10 cellular contexts compared by ENCODE assay signal in genomic region chrX:134603806-134604700, GRCh38.
DNase-seq lines count a peak whose midpoint lies in the region; ATAC-seq lines count a peak whose summit lies in the region.
"Had no signal": no experiment of that assay in that cellular context is flagged by ENCODE, and none has a peak within 500 bp of the region (broad histone marks: within the 10 kb centered on the region; RNA-seq: fewer than 3 reads in every experiment).

No MANE protein-coding gene starts in this region.

- no peaks in the 10 kb centered on the region for H3K27me3 ChIP-seq in HUES48 (ENCODE audit: control insufficient read depth, insufficient read depth, low read length)

- no peak overlapping the region for H3K4me3 ChIP-seq in HUES48 (ENCODE audit: low read depth, low read length)

- ATAC-seq in GM18511 (IDR thresholded peaks at IDR 0.05; ENCODE audit: unreplicated experiment) (no peak), HG03139 (IDR thresholded peaks at IDR 0.05; ENCODE audit: unreplicated experiment) (no peak), HG02610 (IDR thresholded peaks at IDR 0.05; ENCODE audit: unreplicated experiment) (no peak)

- H3K36me3 ChIP-seq in HUES48 (ENCODE audit: control insufficient read depth, insufficient read depth, low read length): no peaks in the 10 kb centered on the region

- H3K9me3 ChIP-seq in HUES48 (ENCODE audit: control insufficient read depth, insufficient read depth, low read length): no peaks in the 10 kb centered on the region; the same call in 1 of the 2 replicates

- peak overlapping the region; percentile 27; the same call in 1 of the 2 replicates for H3K9ac ChIP-seq in HUES48 (ENCODE audit: low read depth, low read length)

- H3K4me1 ChIP-seq in HUES48 (ENCODE audit: control insufficient read depth, insufficient read depth, low read length): peaks cover 12% of the 10 kb centered on the region

- DNase-seq in AG08396 (ENCODE audit: low spot score): peak; percentile 76
- peak; percentile 80 for DNase-seq in astrocyte of the hippocampus (ENCODE audit: low read depth, low spot score)
- peak; percentile 7 for DNase-seq in kidney glomerular epithelial cell (lab: John Stamatoyannopoulos, UW)
- DNase-seq in stimulated activated CD4-positive, alpha-beta T cell treated with anti-CD3 and anti-CD28 coated beads, Interleukin-2, amount 100 ng/mL, for 48 hours: no peak
- DNase-seq: hypothalamus, substantia nigra had no signal

- H3K27ac ChIP-seq in HUES48 (ENCODE audit: low read depth, low read length): peak overlapping the region; percentile 87

Comparison
In these comparisons a context has a peak if more than half of its experiments do, and no peak if none do; other contexts are left out.
1. DNase-seq: peak in AG08396 (single experiment), astrocyte of the hippocampus (single experiment) and kidney glomerular epithelial cell (single experiment); none in stimulated activated CD4-positive, alpha-beta T cell treated with anti-CD3 and anti-CD28 coated beads, Interleukin-2, amount 100 ng/mL, for 48 hours (0 of 2).